23 cellular contexts compared by ENCODE assay signal in genomic region chr20:10613911-10614310, GRCh38.
"Had no signal": no experiment of that assay in that cellular context is flagged by ENCODE, and none has a peak within 500 bp of the region (broad histone marks: within the 10 kb centered on the region; RNA-seq: fewer than 3 reads in every experiment).

No MANE protein-coding gene starts in this region.

- H3K4me1 ChIP-seq: colonic mucosa, gastrocnemius medialis, gastroesophageal sphincter had no signal

- DNase-seq: colonic mucosa; cortex of kidney; dermis blood vessel endothelial cell; dorsolateral prefrontal cortex; effector CD4-positive, alpha-beta T cell; effector CD8-positive, alpha-beta T cell; effector memory CD4-positive, alpha-beta T cell; effector memory CD8-positive, alpha-beta T cell; erythroblast; esophagus squamous epithelium; foreskin fibroblast; foreskin keratinocyte; foreskin melanocyte; gastrocnemius medialis; glutamatergic neuron; head of caudate nucleus; heart left ventricle had no signal

- H3K27me3 Mint-ChIP-seq: dendritic cell treated with granulocyte-macrophage colony-stimulating factor and Interleukin-4, amounts not matched to agents 40 ng/mL and 50 ng/mL, for 4 days; effector memory CD8-positive, alpha-beta T cell had no signal

- H3K36me3 ChIP-seq: colonic mucosa, esophagus muscularis mucosa, esophagus squamous epithelium, gastrocnemius medialis, gastroesophageal sphincter had no signal

- H3K4me3 Mint-ChIP-seq: dendritic cell treated with granulocyte-macrophage colony-stimulating factor and Interleukin-4, amounts not matched to agents 40 ng/mL and 50 ng/mL, for 4 days; effector memory CD8-positive, alpha-beta T cell had no signal

- H3K27me3 ChIP-seq: colonic mucosa, dorsolateral prefrontal cortex, esophagus muscularis mucosa, esophagus squamous epithelium, foreskin keratinocyte, gastrocnemius medialis, gastroesophageal sphincter, heart left ventricle had no signal

- H3K9me3 ChIP-seq: colonic mucosa, esophagus muscularis mucosa, esophagus squamous epithelium, gastrocnemius medialis, gastroesophageal sphincter, heart left ventricle had no signal

- H3K9me3 Mint-ChIP-seq: dendritic cell treated with granulocyte-macrophage colony-stimulating factor and Interleukin-4, amounts not matched to agents 40 ng/mL and 50 ng/mL, for 4 days; effector memory CD8-positive, alpha-beta T cell had no signal

- ATAC-seq: effector memory CD8-positive, alpha-beta T cell; esophagus mucosa; foreskin keratinocyte; gastrocnemius medialis; gastroesophageal sphincter; heart left ventricle had no signal

- H3K27ac ChIP-seq: colonic mucosa, coronary artery, dorsolateral prefrontal cortex, epithelial cell of prostate, esophagus muscularis mucosa, esophagus squamous epithelium, foreskin keratinocyte, gastrocnemius medialis, gastroesophageal sphincter, heart left ventricle had no signal

- H3K4me3 ChIP-seq: colonic mucosa, coronary artery, dorsolateral prefrontal cortex, esophagus muscularis mucosa, esophagus squamous epithelium, gastrocnemius medialis, gastroesophageal sphincter, heart left ventricle had no signal

- H3K27ac Mint-ChIP-seq: dendritic cell treated with granulocyte-macrophage colony-stimulating factor and Interleukin-4, amounts not matched to agents 40 ng/mL and 50 ng/mL, for 4 days; effector memory CD8-positive, alpha-beta T cell had no signal
